ENCODE assay signal across 8 cellular contexts in genomic region chr6:79077680-79078056, GRCh38. TPM values are rescaled to one million over a fixed set of nuclear protein-coding genes. Genes with fewer than 3 reads are reported as not detected.
DNase-seq lines count a peak whose midpoint lies in the region; ATAC-seq and TF ChIP-seq lines count a peak whose summit lies in the region.

No MANE protein-coding gene starts in this region.

- H3K9me3 Mint-ChIP-seq in T-helper 2 cell treated with Interferon-gamma antibody and Interleukin-4, amounts not matched to agents 5 μg/mL and 100 μg/mL, for 36 hours: no peaks in the 10 kb centered on the region

- H3K27ac ChIP-seq in HUES6 (ENCODE audit: low read depth, low read length) (peak overlapping the region; percentile 99), esophagus muscularis mucosa (replicated peaks in 1 of 4) (peak overlapping the region; percentile 96 to 100 (median 98)), neutrophil (peak overlapping the region; percentile 98)

- DNase-seq in NCI-H345 (lab: John Stamatoyannopoulos, UW) (peak; percentile 64), NCI-H345 treated with DMSO at 0.1 percent for 48 hours (lab: John Stamatoyannopoulos, UW; ENCODE audit: unreplicated experiment) (no peak), esophagus muscularis mucosa (ENCODE audit: extremely low spot score) (no peak), hippocampal formation (lab: John Stamatoyannopoulos, UW) (no peak)
- no peak for DNase-seq in T-helper 2 cell treated with Interferon-gamma antibody and Interleukin-4, amounts not matched to agents 5 μg/mL and 100 μg/mL, for 36 hours (ENCODE audit: low spot score)

- H3K9ac ChIP-seq in HUES6 (ENCODE audit: low read length): peak overlapping the region; percentile 93

- 0% methylated on average over 12 of the region's 54 CpGs for WGBS in esophagus muscularis mucosa

- TF ChIP-seq CTCF in esophagus muscularis mucosa (IDR thresholded peaks at IDR 0.05) (no peak), neutrophil (IDR thresholded peaks at IDR 0.05) (no peak)

- H3K4me1 Mint-ChIP-seq in T-helper 2 cell treated with Interferon-gamma antibody and Interleukin-4, amounts not matched to agents 5 μg/mL and 100 μg/mL, for 36 hours (ENCODE audit: low read depth): peaks cover 43% of the 10 kb centered on the region

- no peaks in the 10 kb centered on the region for H3K27me3 ChIP-seq in HUES6 (ENCODE audit: control insufficient read depth, insufficient read depth, low read length)
- no peaks in the 10 kb centered on the region for H3K27me3 ChIP-seq in esophagus muscularis mucosa
- no peaks in the 10 kb centered on the region for H3K27me3 ChIP-seq in neutrophil

- H3K4me3 ChIP-seq in HUES6 (ENCODE audit: low read depth, low read length) (peak overlapping the region; percentile 94), esophagus muscularis mucosa (peak overlapping the region; percentile 84 to 98 (median 94)), neutrophil (ENCODE audit: low read depth in 1 of 2, low read length in 1 of 2) (peak overlapping the region; percentile 86 to 93)

- peaks cover 15% of the 10 kb centered on the region for H3K27me3 Mint-ChIP-seq in T-helper 2 cell treated with Interferon-gamma antibody and Interleukin-4, amounts not matched to agents 5 μg/mL and 100 μg/mL, for 36 hours (ENCODE audit: low read depth)

- no peak for TF ChIP-seq EP300 in esophagus muscularis mucosa (IDR thresholded peaks at IDR 0.05)

- H3K4me1 ChIP-seq in HUES6 (ENCODE audit: control insufficient read depth, insufficient read depth, low read length) (peaks cover 27% of the 10 kb centered on the region), esophagus muscularis mucosa (peaks cover 28 to 50% (median 44%) of the 10 kb centered on the region in 4 donors), neutrophil (ENCODE audit: control insufficient read depth in 1 of 2, insufficient read depth in 1 of 2, low read depth in 1 of 2, low read length in 1 of 2) (peaks cover 35 to 37% of the 10 kb centered on the region in 2 experiments)

- peak overlapping the region; percentile 96 for H3K27ac Mint-ChIP-seq in T-helper 2 cell treated with Interferon-gamma antibody and Interleukin-4, amounts not matched to agents 5 μg/mL and 100 μg/mL, for 36 hours

- H3K4me3 Mint-ChIP-seq in T-helper 2 cell treated with Interferon-gamma antibody and Interleukin-4, amounts not matched to agents 5 μg/mL and 100 μg/mL, for 36 hours: peak overlapping the region; percentile 93

- H3K36me3 ChIP-seq in HUES6 (ENCODE audit: control insufficient read depth, insufficient read depth, low read length) (no peaks in the 10 kb centered on the region), esophagus muscularis mucosa (no peaks in the 10 kb centered on the region), neutrophil (no peaks in the 10 kb centered on the region)

- H3K36me3 Mint-ChIP-seq in T-helper 2 cell treated with Interferon-gamma antibody and Interleukin-4, amounts not matched to agents 5 μg/mL and 100 μg/mL, for 36 hours (ENCODE audit: low read depth): peaks cover 20% of the 10 kb centered on the region

- TF ChIP-seq POLR2A in esophagus muscularis mucosa (IDR thresholded peaks at IDR 0.05; ENCODE audit: low read depth): no peak

- H3K9me3 ChIP-seq in HUES6 (ENCODE audit: control insufficient read depth, insufficient read depth, low read depth, low read length) (no peaks in the 10 kb centered on the region), esophagus muscularis mucosa (no peaks in the 10 kb centered on the region), neutrophil (no peaks in the 10 kb centered on the region)

- intact Hi-C loops in esophagus muscularis mucosa (cut with DNase I): loop anchor here (1.0 to 5.0 kb wide), 2 partner anchors 156 to 460 kb away; partner anchors contain the start of gene LCA5

- ATAC-seq in GM21528 (IDR thresholded peaks at IDR 0.05; ENCODE audit: low FRiP score, unreplicated experiment): peak; percentile 40

RNA-seq across cellular contexts. Expression of gene PHIP, which starts 0.4 kb away (rescaled TPM):
- 10 to 100 TPM; 20.1 to 32.4 (median 25.5) TPM for total RNA-seq in esophagus muscularis mucosa
